30 cellular contexts compared by ENCODE assay signal in genomic region chr3:197468167-197468566, GRCh38.
DNase-seq lines count a peak whose midpoint lies in the region; ATAC-seq, FAIRE-seq and TF ChIP-seq lines count a peak whose summit lies in the region.
"Had no signal": no experiment of that assay in that cellular context is flagged by ENCODE, and none has a peak within 500 bp of the region (broad histone marks: within the 10 kb centered on the region; RNA-seq: fewer than 3 reads in every experiment).

No MANE protein-coding gene starts in this region.

- peak overlapping the region; percentile 2 for H3K4me3 Mint-ChIP-seq in nephron progenitor cell
- H3K4me3 Mint-ChIP-seq: activated CD4-positive, alpha-beta T cell treated with anti-CD3 and anti-CD28 coated beads, Interleukin-2, amount 10 ng/mL, durations not matched to agents 7 days and 5 days; activated T-cell treated with anti-CD3 and anti-CD28 coated beads, Interleukin-2, amount 50 U/mL, for 24 hours; CD4-positive, alpha-beta T cell had no signal

- H3K27ac ChIP-seq in A549 (peak overlapping the region; percentile 81 to 84), H1 (ENCODE audit: low read depth, low read length) (no peak overlapping the region)
- H3K27ac ChIP-seq: lower lobe of right lung, uterus had no signal

- CTCF ChIA-PET in A549 (lab: Yijun Ruan, JAX) (interaction anchor here (1.1 kb wide), 1 partner anchor 9 kb away, joined by 3 read pairs; no protein-coding TSS in a partner anchor), H1 (lab: Charles Lee; ENCODE audit: partially characterized antibody) (interaction anchor here (1.4 to 2.0 kb wide), 3 partner anchors 12 to 211 kb away, joined by 3 to 12 read pairs (median 4); no protein-coding TSS in a partner anchor)

- no peak for ATAC-seq in A549
- no peak for ATAC-seq in GM21526 (IDR thresholded peaks at IDR 0.05; ENCODE audit: low FRiP score, unreplicated experiment)
- no peak for ATAC-seq in GM18505 (IDR thresholded peaks at IDR 0.05; ENCODE audit: unreplicated experiment)

- H3K4me2 ChIP-seq in A549 (peak overlapping the region; percentile 62), H1 (ENCODE audit: insufficient read depth in 1 of 2, low read depth in 2 of 2, low read length in 2 of 2) (no peak overlapping the region)

- peak overlapping the region; percentile 76; the same call in 1 of the 2 replicates for H4K8ac ChIP-seq in H1 (ENCODE audit: extremely low read depth, insufficient read depth, low read length)

- H3K23ac ChIP-seq in H1 (ENCODE audit: insufficient read length) = no peak overlapping the region

- H3K56ac ChIP-seq in H1 (replicated peaks; ENCODE audit: insufficient read length, low read depth, low read length) = no peak overlapping the region

- H3K79me2 ChIP-seq in H1 (ENCODE audit: control insufficient read depth in 1 of 2, insufficient read depth in 2 of 2, low read length in 2 of 2) = no peaks in the 10 kb centered on the region

- no peaks in the 10 kb centered on the region for H3K23me2 ChIP-seq in H1 (ENCODE audit: low read depth, low read length)

- H3K27me3 ChIP-seq in H1 (replicated peaks in 1 of 4; ENCODE audit: control insufficient read depth in 3 of 4, extremely low read depth in 1 of 4, insufficient read depth in 3 of 4, low read length in 3 of 4) = peaks cover 0 to 2% (median under 1%) of the 10 kb centered on the region in 4 experiments; a peak in 1 of 7 replicates
- H3K27me3 ChIP-seq: body of pancreas, sigmoid colon, testis, uterus had no signal

- no peak overlapping the region for H2AK5ac ChIP-seq in H1 (ENCODE audit: low read depth, low read length)

- no peak overlapping the region for H3K27ac Mint-ChIP-seq in nephron progenitor cell
- H3K27ac Mint-ChIP-seq: activated CD4-positive, alpha-beta T cell treated with anti-CD3 and anti-CD28 coated beads, Interleukin-2, amount 10 ng/mL, durations not matched to agents 7 days and 5 days; activated T-cell treated with anti-CD3 and anti-CD28 coated beads, Interleukin-2, amount 50 U/mL, for 24 hours; CD4-positive, alpha-beta T cell had no signal

- H3K36me3 ChIP-seq in H1 (ENCODE audit: control insufficient read depth in 2 of 4, insufficient read depth in 4 of 4, low read length in 3 of 4) = no peaks in the 10 kb centered on the region
- H3K36me3 ChIP-seq: heart right ventricle, lower lobe of right lung, sigmoid colon, uterus had no signal

- H3K18ac ChIP-seq in H1 (ENCODE audit: extremely low read depth, low read length) = no peak overlapping the region

- H4K91ac ChIP-seq in H1 (replicated peaks; ENCODE audit: insufficient read length, low read length) = no peak overlapping the region

- H2BK20ac ChIP-seq in H1 (ENCODE audit: low read length) = no peak overlapping the region

- no peaks in the 10 kb centered on the region for H3K79me1 ChIP-seq in H1 (ENCODE audit: low read depth, low read length)

- no peak for TF ChIP-seq RAD21 in A549 (conservative IDR thresholded peaks at IDR 0.05 in 1 of 2, IDR thresholded peaks at IDR 0.05 in 1 of 2)
- no peak for TF ChIP-seq RAD21 in H1 (IDR thresholded peaks at IDR 0.05 in 1 of 2, conservative IDR thresholded peaks at IDR 0.05 in 1 of 2; ENCODE audit: low read depth in 2 of 2, low read length in 2 of 2)

- no peak overlapping the region; the same call in 1 of the 2 replicates for H2BK15ac ChIP-seq in H1 (ENCODE audit: low read length)

- H3K36me3 Mint-ChIP-seq in nephron progenitor cell (ENCODE audit: low read depth) = no peaks in the 10 kb centered on the region

- H3K14ac ChIP-seq in H1 (ENCODE audit: insufficient read length) = no peak overlapping the region

- TF ChIP-seq CTCF in A549 (IDR thresholded peaks at IDR 0.05) (no peak), H1 (IDR thresholded peaks at IDR 0.05; ENCODE audit: control extremely low read depth in 1 of 3, insufficient read depth in 1 of 3, low read depth in 1 of 3, low read length in 3 of 3) (no peak), nephron progenitor cell (IDR thresholded peaks at IDR 0.05) (no peak)

- no peak for TF ChIP-seq POLR2A in A549 (IDR thresholded peaks at IDR 0.05; ENCODE audit: low read length)
- no peak for TF ChIP-seq POLR2A in H1 (IDR thresholded peaks at IDR 0.05; ENCODE audit: control extremely low read depth in 1 of 2, low read depth in 2 of 2, low read length in 2 of 2)
- no peak for TF ChIP-seq POLR2A in GM18505 (IDR thresholded peaks at IDR 0.05; ENCODE audit: borderline replicate concordance, extremely low read depth, insufficient read depth, insufficient read length)

- DNase-seq in A549 (ENCODE audit: low read depth in 1 of 2, low spot score in 1 of 2) = no peak
- DNase-seq in RPMI7951 (ENCODE audit: low read depth) = peak; percentile 48
- DNase-seq in H1 (ENCODE audit: low read depth in 1 of 2, low spot score in 2 of 2) = no peak
- DNase-seq in nephron progenitor cell = no peak
- DNase-seq in GM19238 (ENCODE audit: insufficient read length, low spot score) = no peak
- DNase-seq in NCI-H2196 treated with DMSO at 0.1 percent for 48 hours (lab: John Stamatoyannopoulos, UW; ENCODE audit: unreplicated experiment) = no peak
- DNase-seq: 8988T; activated CD4-positive, alpha-beta T cell treated with anti-CD3 and anti-CD28 coated beads, Interleukin-2, amount 10 ng/mL, durations not matched to agents 7 days and 5 days; activated gamma-delta T cell treated with Interleukin-2 at 50 U/mL for 16 hours; activated T-cell treated with anti-CD3 and anti-CD28 coated beads, Interleukin-2, amount 50 U/mL, for 24 hours; CD4-positive, alpha-beta T cell; DMS 273 treated with DMSO at 0.1 percent for 48 hours; effector CD8-positive, alpha-beta T cell; heart right ventricle; lower lobe of right lung; NCI-H1694 treated with DMSO at 0.1 percent for 48 hours; NCI-H524 treated with DMSO at 0.1 percent for 48 hours; SHP77; sigmoid colon; stimulated activated CD4-positive, alpha-beta T cell treated with anti-CD3 and anti-CD28 coated beads, Interleukin-15, amount 100 ng/mL, for 24 hours; stimulated activated naive CD4-positive, alpha-beta T cell; SW 1271; T1000; uterus had no signal

- no peak overlapping the region for H2BK5ac ChIP-seq in H1 (ENCODE audit: low read depth, low read length)

- H3K9me3 ChIP-seq in A549 = no peaks in the 10 kb centered on the region
- no peaks in the 10 kb centered on the region for H3K9me3 ChIP-seq in H1 (ENCODE audit: insufficient read depth in 2 of 2, low read depth in 1 of 2, low read length in 1 of 2)
- H3K9me3 ChIP-seq: body of pancreas, heart right ventricle, lower lobe of right lung, sigmoid colon, testis, uterus had no signal

- 0 out of 2 replicates have a peak overlapping the region, but pooled peaks have one; percentile 33 for H2AFZ ChIP-seq in H1 (ENCODE audit: low read length)

- no peak for TF ChIP-seq EP300 in A549 (IDR thresholded peaks at IDR 0.05)
- TF ChIP-seq EP300 in H1 (IDR thresholded peaks at IDR 0.05; ENCODE audit: borderline replicate concordance in 1 of 2, low read depth in 2 of 2, low read length in 2 of 2) = no peak

- POLR2A ChIA-PET in A549 (lab: Yijun Ruan, JAX) = no interaction called here
- POLR2A ChIA-PET in H1 (lab: Charles Lee; ENCODE audit: partially characterized antibody) = interaction anchor here (1.3 kb wide), 1 partner anchor 12 kb away, joined by 4 read pairs; no protein-coding TSS in a partner anchor

- H3K4ac ChIP-seq in H1 (replicated peaks; ENCODE audit: insufficient read length, low read depth, low read length) = no peak overlapping the region

- WGBS in A549 (ENCODE audit: missing lambda C conversion rate) = 97% methylated on average over 7 of the region's 7 CpGs
- WGBS in H1 (ENCODE audit: extremely low coverage in 1 of 2, insufficient coverage in 1 of 2, insufficient read length in 1 of 2, insufficient replicate concordance in 2 of 2, low coverage in 1 of 2, low lambda C conversion rate in 2 of 2, missing lambda C conversion rate in 1 of 2), 2 experiments = 86% methylated on average over 7 of the region's 7 CpGs; no CpG with 5 or more reads in 1 of the 2 experiments

- H3K4me3 ChIP-seq in A549 = no peak overlapping the region
- H3K4me3 ChIP-seq in H1 (ENCODE audit: extremely low read depth in 1 of 4, insufficient read depth in 2 of 4, low read depth in 3 of 4, low read length in 4 of 4) = no peak overlapping the region
- H3K4me3 ChIP-seq: body of pancreas, heart right ventricle, lower lobe of right lung, sigmoid colon, testis, uterus had no signal

- H2BK12ac ChIP-seq in H1 (ENCODE audit: low read depth, low read length) = 0 out of 2 replicates have a peak overlapping the region, but pooled peaks have one; percentile 3

- no peak overlapping the region for H2BK120ac ChIP-seq in H1 (replicated peaks; ENCODE audit: low read depth, low read length)

- H4K5ac ChIP-seq in H1 (ENCODE audit: insufficient read length, low read depth, low read length) = no peak overlapping the region

- peaks cover 4% of the 10 kb centered on the region for H3K27me3 Mint-ChIP-seq in nephron progenitor cell (ENCODE audit: low read depth, poor library complexity)

- H3K4me1 ChIP-seq in A549 = peaks cover 73% of the 10 kb centered on the region
- peaks cover 4 to 15% (median 9%) of the 10 kb centered on the region in 4 experiments for H3K4me1 ChIP-seq in H1 (replicated peaks in 1 of 4; ENCODE audit: control insufficient read depth in 3 of 4, insufficient read depth in 4 of 4, low read length in 3 of 4)
- H3K4me1 ChIP-seq: lower lobe of right lung, uterus had no signal

- H3K9ac ChIP-seq in H1 (replicated peaks in 1 of 4; ENCODE audit: extremely low read depth in 1 of 4, low read depth in 3 of 4, low read length in 3 of 4) = no peak overlapping the region

- no peak for FAIRE-seq in A549 (lab: Jason Lieb, UNC)
- no peak for FAIRE-seq in H1 (lab: Jason Lieb, UNC)
- FAIRE-seq: colon had no signal

- no peaks in the 10 kb centered on the region for H3K9me3 Mint-ChIP-seq in nephron progenitor cell
- H3K9me3 Mint-ChIP-seq: activated CD4-positive, alpha-beta T cell treated with anti-CD3 and anti-CD28 coated beads, Interleukin-2, amount 10 ng/mL, durations not matched to agents 7 days and 5 days; activated T-cell treated with anti-CD3 and anti-CD28 coated beads, Interleukin-2, amount 50 U/mL, for 24 hours; CD4-positive, alpha-beta T cell; neural crest cell had no signal

- no peaks in the 10 kb centered on the region for H4K20me1 ChIP-seq in H1 (replicated peaks in 1 of 2; ENCODE audit: control insufficient read depth in 1 of 2, insufficient read depth in 2 of 2, low read length in 2 of 2)

- H3K4me1 Mint-ChIP-seq in nephron progenitor cell = peaks cover 84% of the 10 kb centered on the region

TF ChIP-seq in A549, 52 proteins besides CTCF, POLR2A, EP300 and RAD21 (continues in another document):
- TF ChIP-seq CBX8 (IDR thresholded peaks at IDR 0.05) (no peak), NFE2L2 (conservative IDR thresholded peaks at IDR 0.05; ENCODE audit: low read length) (no peak)

TF ChIP-seq in H1, 55 proteins besides CTCF, POLR2A, EP300 and RAD21:
- no peak for TF ChIP-seq SRF (IDR thresholded peaks at IDR 0.05; ENCODE audit: low read depth, low read length)
- peak; percentile 4; the same call in 1 of the 2 replicates for TF ChIP-seq MAFK (IDR thresholded peaks at IDR 0.05; ENCODE audit: low read depth, low read length)

Comparison
In these comparisons a context has a peak if more than half of its experiments do, and no peak if none do; other contexts are left out.
1. Of the 18 proteins assayed by ChIP-seq in both H1 and A549: peak only in H1: MAFK; only in A549: none; in both: none; in neither: 17.